Comparison of ENCODE assay signal across 17 cellular contexts in the genomic region with DNA sequence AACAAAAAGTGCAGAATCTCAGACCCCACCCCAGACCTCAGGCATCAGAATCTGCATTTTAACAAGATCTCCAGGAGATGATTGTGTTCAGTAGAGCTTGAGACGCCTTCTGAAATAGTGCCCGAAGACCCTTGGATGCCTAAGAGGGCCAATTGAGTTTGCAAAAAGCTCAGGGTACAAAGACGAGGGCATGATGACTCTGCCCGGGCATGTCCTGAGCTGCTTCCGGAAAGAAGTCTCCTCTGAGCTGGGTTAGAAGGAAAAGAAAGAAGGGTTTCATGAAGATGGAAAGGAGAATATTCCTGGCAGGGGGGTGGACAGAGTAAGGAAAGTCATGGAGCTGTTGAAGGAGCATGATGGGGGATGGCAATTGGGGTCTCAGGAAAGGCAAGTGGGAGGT.
"Had no signal": no experiment of that assay in that cellular context is flagged by ENCODE, and none has a peak within 500 bp of the region (broad histone marks: within the 10 kb centered on the region; RNA-seq: fewer than 3 reads in every experiment).

No MANE protein-coding gene starts in this region.

- H3K27me3 ChIP-seq: adrenal gland, gastroesophageal sphincter, neutrophil, pancreas, right lobe of liver, stomach, upper lobe of left lung had no signal

- H3K4me3 ChIP-seq: adrenal gland, gastroesophageal sphincter, pancreas, right lobe of liver, smooth muscle cell, stomach, upper lobe of left lung had no signal

- H3K36me3 Mint-ChIP-seq: activated naive CD4-positive, alpha-beta T cell treated with anti-CD3 and anti-CD28 coated beads, Interleukin-2, amount 50 U/mL, for 72 hours; natural killer cell had no signal

- H3K4me2 ChIP-seq: smooth muscle cell had no signal

- H3K4me1 ChIP-seq: adrenal gland, pancreas, right lobe of liver had no signal

- DNase-seq: activated CD4-positive, alpha-beta T cell treated with anti-CD3 and anti-CD28 coated beads, Interleukin-2, amount 50 U/mL, for 48 hours; activated CD4-positive, CD25-positive, alpha-beta regulatory T cell treated with anti-CD3 and anti-CD28 coated beads, Interleukin-2, amount 50 U/mL, for 72 hours; activated gamma-delta T cell treated with Interleukin-2 at 50 U/mL for 16 hours; adrenal gland; caudate nucleus; natural killer cell; right lobe of liver; stimulated activated CD4-positive, alpha-beta T cell treated with anti-CD3 and anti-CD28 coated beads, Interleukin-4, amount 100 ng/mL, for 1 hour; stomach; upper lobe of left lung had no signal

- H3K27ac ChIP-seq: adrenal gland, gastroesophageal sphincter, neutrophil, pancreas, right lobe of liver, stomach, upper lobe of left lung had no signal

- H3K36me3 ChIP-seq: adrenal gland, gastroesophageal sphincter, neutrophil, pancreas, right lobe of liver, stomach, upper lobe of left lung had no signal

- H3K27ac Mint-ChIP-seq: activated T-helper 1 cell treated with anti-CD3 and anti-CD28 coated beads, Interleukin-12 subunit alpha, Interleukin-12 subunit beta, Interleukin-2, Interleukin-4 antibody, amounts not matched to agents 30 ng/mL and 10 ng/mL and 1 ng/mL, durations not matched to agents 14 hours and 24 hours and 36 hours; natural killer cell; T-helper 1 cell treated with Interleukin-12 subunit alpha and Interleukin-12 subunit beta and Interleukin-4 antibody, amounts not matched to agents 30 μg/mL and 1 μg/mL, for 36 hours had no signal

- FAIRE-seq: pancreas had no signal

- H3K9me3 Mint-ChIP-seq: activated naive CD4-positive, alpha-beta T cell treated with anti-CD3 and anti-CD28 coated beads, Interleukin-2, amount 50 U/mL, for 72 hours; activated T-helper 1 cell treated with anti-CD3 and anti-CD28 coated beads, Interleukin-12 subunit alpha, Interleukin-12 subunit beta, Interleukin-2, Interleukin-4 antibody, amounts not matched to agents 30 ng/mL and 10 ng/mL and 1 ng/mL, durations not matched to agents 14 hours and 24 hours and 36 hours; natural killer cell; T-helper 1 cell treated with Interleukin-12 subunit alpha and Interleukin-12 subunit beta and Interleukin-4 antibody, amounts not matched to agents 30 μg/mL and 1 μg/mL, for 36 hours had no signal

- ATAC-seq: activated naive CD4-positive, alpha-beta T cell treated with anti-CD3 and anti-CD28 coated beads, Interleukin-2, amount 50 U/mL, for 72 hours; gastroesophageal sphincter; natural killer cell; pancreas; right lobe of liver had no signal

- H3K4me1 Mint-ChIP-seq: natural killer cell had no signal

- H3K9me3 ChIP-seq: adrenal gland, gastroesophageal sphincter, neutrophil, pancreas, right lobe of liver, stomach, upper lobe of left lung had no signal

- H3K4me3 Mint-ChIP-seq: activated T-helper 1 cell treated with anti-CD3 and anti-CD28 coated beads, Interleukin-12 subunit alpha, Interleukin-12 subunit beta, Interleukin-2, Interleukin-4 antibody, amounts not matched to agents 30 ng/mL and 10 ng/mL and 1 ng/mL, durations not matched to agents 14 hours and 24 hours and 36 hours; natural killer cell; T-helper 1 cell treated with Interleukin-12 subunit alpha and Interleukin-12 subunit beta and Interleukin-4 antibody, amounts not matched to agents 30 μg/mL and 1 μg/mL, for 36 hours had no signal
